In genomic region chr1:72623299-72623708, GRCh38 we compare ENCODE assay signal across 9 cellular contexts.
DNase-seq lines count a peak whose midpoint lies in the region; ATAC-seq, FAIRE-seq and TF ChIP-seq lines count a peak whose summit lies in the region.
"Had no signal": no experiment of that assay in that cellular context is flagged by ENCODE, and none has a peak within 500 bp of the region (broad histone marks: within the 10 kb centered on the region; RNA-seq: fewer than 3 reads in every experiment).

No MANE protein-coding gene starts in this region.

- no TSS peak for BruUV-seq in mammary epithelial cell (replicated peaks; lab: Mats Ljungman, UMichigan)

- H2AFZ ChIP-seq in mammary epithelial cell (ENCODE audit: low read depth, low read length), result peak overlapping the region; percentile 68

- H3K9me3 ChIP-seq in mammary epithelial cell (replicated peaks; ENCODE audit: insufficient read depth, low read length), result no peaks in the 10 kb centered on the region
- no peaks in the 10 kb centered on the region for H3K9me3 ChIP-seq in left lung

- H3K4me2 ChIP-seq in mammary epithelial cell (ENCODE audit: insufficient read depth, low read depth, low read length), result peak overlapping the region; percentile 37

- ATAC-seq in GM19455 (IDR thresholded peaks at IDR 0.05; ENCODE audit: unreplicated experiment) (peak; percentile 86), HG03460 (IDR thresholded peaks at IDR 0.05; ENCODE audit: unreplicated experiment) (peak; percentile 75), left lung (peak; percentile 89)

- WGBS in mammary epithelial cell (ENCODE audit: low coverage, missing lambda C conversion rate), result 28% methylated on average over 4 of the region's 4 CpGs

- H3K36me3 ChIP-seq in mammary epithelial cell (ENCODE audit: insufficient read depth, low read length), result no peaks in the 10 kb centered on the region
- no peaks in the 10 kb centered on the region for H3K36me3 ChIP-seq in left lung

- H3K36me3 Mint-ChIP-seq in type B pancreatic cell, result no peaks in the 10 kb centered on the region
- no peaks in the 10 kb centered on the region for H3K36me3 Mint-ChIP-seq in activated T-helper 1 cell treated with anti-CD3 and anti-CD28 coated beads, Interleukin-12 subunit alpha, Interleukin-12 subunit beta, Interleukin-2, Interleukin-4 antibody, amounts not matched to agents 30 ng/mL and 10 ng/mL and 1 ng/mL, durations not matched to agents 14 hours and 24 hours and 36 hours (ENCODE audit: low read depth)
- H3K36me3 Mint-ChIP-seq: T-cell had no signal

- dilution Hi-C loops in mammary epithelial cell (cut with HindIII; ENCODE audit: low sequenced_read_pairs), result no loop called here

- no peak overlapping the region for H3K27ac Mint-ChIP-seq in type B pancreatic cell
- H3K27ac Mint-ChIP-seq in activated T-helper 1 cell treated with anti-CD3 and anti-CD28 coated beads, Interleukin-12 subunit alpha, Interleukin-12 subunit beta, Interleukin-2, Interleukin-4 antibody, amounts not matched to agents 30 ng/mL and 10 ng/mL and 1 ng/mL, durations not matched to agents 14 hours and 24 hours and 36 hours, result no peak overlapping the region
- H3K27ac Mint-ChIP-seq: T-cell had no signal

- peak; percentile 96 for FAIRE-seq in D721Med (lab: Jason Lieb, UNC)

- H3K79me2 ChIP-seq in mammary epithelial cell (ENCODE audit: insufficient read depth, low read length), result no peaks in the 10 kb centered on the region

- no peaks in the 10 kb centered on the region for H3K9me3 Mint-ChIP-seq in type B pancreatic cell
- no peaks in the 10 kb centered on the region for H3K9me3 Mint-ChIP-seq in activated T-helper 1 cell treated with anti-CD3 and anti-CD28 coated beads, Interleukin-12 subunit alpha, Interleukin-12 subunit beta, Interleukin-2, Interleukin-4 antibody, amounts not matched to agents 30 ng/mL and 10 ng/mL and 1 ng/mL, durations not matched to agents 14 hours and 24 hours and 36 hours

- H3K27me3 Mint-ChIP-seq in type B pancreatic cell, result no peaks in the 10 kb centered on the region
- H3K27me3 Mint-ChIP-seq in activated T-helper 1 cell treated with anti-CD3 and anti-CD28 coated beads, Interleukin-12 subunit alpha, Interleukin-12 subunit beta, Interleukin-2, Interleukin-4 antibody, amounts not matched to agents 30 ng/mL and 10 ng/mL and 1 ng/mL, durations not matched to agents 14 hours and 24 hours and 36 hours (ENCODE audit: insufficient read depth), result no peaks in the 10 kb centered on the region
- H3K27me3 Mint-ChIP-seq: T-cell had no signal

- no peaks in the 10 kb centered on the region for H4K20me1 ChIP-seq in mammary epithelial cell (ENCODE audit: insufficient read depth, low read length)

- peak overlapping the region; percentile 72 for H3K4me3 Mint-ChIP-seq in type B pancreatic cell
- H3K4me3 Mint-ChIP-seq in activated T-helper 1 cell treated with anti-CD3 and anti-CD28 coated beads, Interleukin-12 subunit alpha, Interleukin-12 subunit beta, Interleukin-2, Interleukin-4 antibody, amounts not matched to agents 30 ng/mL and 10 ng/mL and 1 ng/mL, durations not matched to agents 14 hours and 24 hours and 36 hours, result no peak overlapping the region

- in situ Hi-C loops in mammary epithelial cell (cut with MboI; ENCODE audit: low sequenced_read_pairs in 2 of 2), result no loop called here

- H3K27ac ChIP-seq in mammary epithelial cell (ENCODE audit: insufficient read depth, low read depth, low read length), result no peak overlapping the region
- no peak overlapping the region for H3K27ac ChIP-seq in left lung

- CTCF ChIA-PET in mammary epithelial cell (lab: Charles Lee; ENCODE audit: low non-redundant PET), result interaction anchor here (0.6 kb wide), 1 partner anchor 976 kb away, joined by 4 read pairs; no protein-coding TSS in a partner anchor

- intact Hi-C loops in mammary epithelial cell (cut with micrococcal nuclease) (loop anchor here (1.0 to 10.0 kb wide), 3 partner anchors 339 to 1011 kb away; no protein-coding TSS in a partner anchor), left lung (cut with DNase I) (no loop called here)
- intact Hi-C loops in activated T-helper 1 cell treated with anti-CD3 and anti-CD28 coated beads, Interleukin-12 subunit alpha, Interleukin-12 subunit beta, Interleukin-2, Interleukin-4 antibody, amounts not matched to agents 30 ng/mL and 10 ng/mL and 1 ng/mL, durations not matched to agents 14 hours and 24 hours and 36 hours (cut with micrococcal nuclease), result no loop called here

- H3K27me3 ChIP-seq in mammary epithelial cell (ENCODE audit: insufficient read depth, low read length), result no peaks in the 10 kb centered on the region
- no peaks in the 10 kb centered on the region for H3K27me3 ChIP-seq in left lung

- H3K4me1 ChIP-seq in mammary epithelial cell (ENCODE audit: insufficient read depth, low read length), result no peaks in the 10 kb centered on the region
- H3K4me1 ChIP-seq in left lung, result no peaks in the 10 kb centered on the region

- DNase-seq in D721Med (ENCODE audit: insufficient read length, low spot score), result no peak
- DNase-seq in NCI-H774 (lab: John Stamatoyannopoulos, UW), result peak; percentile 16
- DNase-seq in mammary epithelial cell, result peak; percentile 35
- no peak for DNase-seq in left lung
- DNase-seq in type B pancreatic cell (ENCODE audit: extremely low spot score, unreplicated experiment), result no peak
- no peak for DNase-seq in activated T-helper 1 cell treated with anti-CD3 and anti-CD28 coated beads, Interleukin-12 subunit alpha, Interleukin-12 subunit beta, Interleukin-2, Interleukin-4 antibody, amounts not matched to agents 30 ng/mL and 10 ng/mL and 1 ng/mL, durations not matched to agents 14 hours and 24 hours and 36 hours (ENCODE audit: low spot score)
- DNase-seq: T-cell had no signal

- H3K4me3 ChIP-seq in mammary epithelial cell (replicated peaks in 1 of 3; ENCODE audit: insufficient read depth in 1 of 3, low read depth in 2 of 3, low read length in 3 of 3) (no peak overlapping the region), left lung (no peak overlapping the region)

- TF ChIP-seq CTCF in D721Med (IDR thresholded peaks at IDR 0.05; ENCODE audit: insufficient read depth, missing control alignments) (peak; percentile 75), mammary epithelial cell (conservative IDR thresholded peaks at IDR 0.05 in 1 of 2, IDR thresholded peaks at IDR 0.05 in 1 of 2; ENCODE audit: extremely low read depth in 1 of 2, insufficient read depth in 1 of 2, low read depth in 1 of 2, low read length in 2 of 2) (peak; percentile 61 to 73), left lung (IDR thresholded peaks at IDR 0.05) (peak; percentile 27 to 30), type B pancreatic cell (conservative IDR thresholded peaks at IDR 0.05) (peak; percentile 81)

- no peaks in the 10 kb centered on the region for H3K4me1 Mint-ChIP-seq in type B pancreatic cell (ENCODE audit: unreplicated experiment)
- H3K4me1 Mint-ChIP-seq in activated T-helper 1 cell treated with anti-CD3 and anti-CD28 coated beads, Interleukin-12 subunit alpha, Interleukin-12 subunit beta, Interleukin-2, Interleukin-4 antibody, amounts not matched to agents 30 ng/mL and 10 ng/mL and 1 ng/mL, durations not matched to agents 14 hours and 24 hours and 36 hours (ENCODE audit: low read depth), result no peaks in the 10 kb centered on the region
- H3K4me1 Mint-ChIP-seq: T-cell had no signal

- H3K9ac ChIP-seq in mammary epithelial cell (ENCODE audit: insufficient read depth, low read length), result no peak overlapping the region

Comparison
In these comparisons a context has a peak if more than half of its experiments do, and no peak if none do; other contexts are left out.
1. DNase-seq: peak in NCI-H774 (single experiment) and mammary epithelial cell (single experiment); none in D721Med (single experiment), left lung (0 of 2), type B pancreatic cell (single experiment) and activated T-helper 1 cell treated with anti-CD3 and anti-CD28 coated beads, Interleukin-12 subunit alpha, Interleukin-12 subunit beta, Interleukin-2, Interleukin-4 antibody, amounts not matched to agents 30 ng/mL and 10 ng/mL and 1 ng/mL, durations not matched to agents 14 hours and 24 hours and 36 hours (single experiment).
2. CTCF ChIP-seq: peak in every context shown above with its lines; median percentile 81 in type B pancreatic cell; 75 in D721Med; 67 in mammary epithelial cell; 28 in left lung.
3. Peak in every context shown above with its lines, with median percentiles within 50 percentile points of each other: ATAC-seq.